Comparison of ENCODE assay signal across 28 cellular contexts in the genomic region with DNA sequence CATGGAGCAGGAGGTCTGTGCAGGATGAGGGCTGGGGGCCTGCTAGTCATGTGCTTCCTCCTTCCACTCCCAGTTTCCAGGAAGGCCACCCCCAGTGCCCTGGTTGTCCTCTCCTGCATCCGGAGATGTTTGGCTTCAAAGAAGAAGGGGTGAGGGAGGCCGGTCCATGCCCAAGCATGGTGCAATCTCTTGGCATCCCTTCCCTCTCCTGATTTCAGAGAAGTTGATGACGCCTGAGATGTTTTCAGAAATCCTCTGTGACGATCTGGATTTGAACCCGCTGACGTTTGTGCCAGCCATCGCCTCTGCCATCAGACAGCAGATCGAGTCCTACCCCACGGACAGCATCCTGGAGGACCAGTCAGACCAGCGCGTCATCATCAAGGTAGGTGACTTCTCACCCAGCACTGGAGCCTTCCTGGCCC. TPM values are rescaled to one million over a fixed set of nuclear protein-coding genes. Genes with fewer than 3 reads are reported as not detected.
DNase-seq lines count a peak whose midpoint lies in the region; ATAC-seq and TF ChIP-seq lines count a peak whose summit lies in the region.
"Had no signal": no experiment of that assay in that cellular context is flagged by ENCODE, and none has a peak within 500 bp of the region (broad histone marks: within the 10 kb centered on the region; RNA-seq: fewer than 3 reads in every experiment).

No MANE protein-coding gene starts in this region.

- no peak overlapping the region for H2AFZ ChIP-seq in smooth muscle cell (ENCODE audit: low read depth)
- H2AFZ ChIP-seq: hepatocyte, neural progenitor cell, parathyroid adenoma had no signal

- H3K4me3 ChIP-seq in DOHH2 (ENCODE audit: low read length): no peak overlapping the region
- no peak overlapping the region for H3K4me3 ChIP-seq in smooth muscle cell
- H3K4me3 ChIP-seq: ascending aorta, cardiac muscle cell, hepatocyte, neural progenitor cell, SK-N-MC, uterus had no signal

- ATAC-seq in left ventricle myocardium superior: peak; percentile 28
- ATAC-seq in left lobe of liver: no peak
- ATAC-seq: left colon, sciatic nerve had no signal

- no peaks in the 10 kb centered on the region for H3K27me3 ChIP-seq in DOHH2 (ENCODE audit: control insufficient read depth, low read length)
- H3K27me3 ChIP-seq in smooth muscle cell (ENCODE audit: low read depth): no peaks in the 10 kb centered on the region
- H3K27me3 ChIP-seq: ascending aorta, cardiac muscle cell, hepatocyte, neural progenitor cell, uterus had no signal

- H4K20me1 ChIP-seq in DOHH2 (ENCODE audit: control insufficient read depth, insufficient read depth, low read depth, low read length) (no peaks in the 10 kb centered on the region), smooth muscle cell (ENCODE audit: low read depth) (peaks cover 12% of the 10 kb centered on the region)

- peaks cover 90% of the 10 kb centered on the region for H3K36me3 ChIP-seq in DOHH2 (ENCODE audit: control insufficient read depth, low read length)
- H3K36me3 ChIP-seq in smooth muscle cell (ENCODE audit: low read depth): peaks cover 2% of the 10 kb centered on the region
- H3K36me3 ChIP-seq: uterus had no signal

- H3K9ac ChIP-seq in smooth muscle cell (ENCODE audit: low read depth): no peak overlapping the region
- H3K9ac ChIP-seq: neural progenitor cell, parathyroid adenoma had no signal

- no peak overlapping the region for H3K27ac ChIP-seq in DOHH2 (ENCODE audit: low read depth, low read length)
- H3K27ac ChIP-seq in cingulate gyrus (ENCODE audit: low read depth, low read length): peak overlapping the region; percentile 80
- peak overlapping the region; percentile 71 for H3K27ac ChIP-seq in smooth muscle cell (ENCODE audit: low read depth)
- H3K27ac ChIP-seq: ascending aorta, cardiac muscle cell, hepatocyte, neural progenitor cell, parathyroid adenoma, uterus had no signal

- H3K4me2 ChIP-seq in DOHH2 (ENCODE audit: low read length): peak overlapping the region; percentile 41; the same call in 1 of the 2 replicates
- peak overlapping the region; percentile 66 for H3K4me2 ChIP-seq in smooth muscle cell
- H3K4me2 ChIP-seq: hepatocyte, neural progenitor cell had no signal

- intact Hi-C loops in left ventricle myocardium superior (cut with micrococcal nuclease): no loop called here

- WGBS in smooth muscle cell (ENCODE audit: low lambda C conversion rate): 87% methylated on average over 11 of the region's 11 CpGs

- H3K79me2 ChIP-seq in DOHH2 (ENCODE audit: control insufficient read depth, low read length): peaks cover 83% of the 10 kb centered on the region
- H3K79me2 ChIP-seq in smooth muscle cell (ENCODE audit: low read depth): no peaks in the 10 kb centered on the region
- H3K79me2 ChIP-seq: hepatocyte, parathyroid adenoma had no signal

- H3K9me2 ChIP-seq in DOHH2 (replicated peaks; ENCODE audit: control insufficient read depth, low read length): no peaks in the 10 kb centered on the region

- DNase-seq in left ventricle myocardium superior (peak; percentile 24), smooth muscle cell (lab: John Stamatoyannopoulos, UW; ENCODE audit: unreplicated experiment) (no peak), left lobe of liver (ENCODE audit: low spot score) (no peak), COLO829 (ENCODE audit: low spot score) (no peak), NCI-H2107 (lab: John Stamatoyannopoulos, UW) (no peak)
- DNase-seq: activated effector memory CD4-positive, alpha-beta T cell treated with anti-CD3 and anti-CD28 coated beads, Interleukin-2, amount 50 U/mL, for 16 hours; activated T-cell treated with anti-CD3 and anti-CD28 coated beads, Interleukin-2, amount 50 U/mL, for 24 hours; COR-L47; erythroblast; left colon; mesenchymal stem cell; NCI-H1048; NCI-H2171 treated with DMSO at 0.1 percent for 48 hours; NCI-H510A; RPMI8226; stimulated activated CD4-positive, alpha-beta T cell treated with anti-CD3 and anti-CD28 coated beads, Interleukin-15, amount 100 ng/mL, for 24 hours; stimulated activated naive CD4-positive, alpha-beta T cell; uterus had no signal

- no peaks in the 10 kb centered on the region for H3K9me3 ChIP-seq in DOHH2 (ENCODE audit: control insufficient read depth, insufficient read depth, low read length)
- no peaks in the 10 kb centered on the region for H3K9me3 ChIP-seq in smooth muscle cell (replicated peaks; ENCODE audit: low read depth)
- H3K9me3 ChIP-seq: ascending aorta, uterus had no signal

- no peak for TF ChIP-seq CTCF in DOHH2 (IDR thresholded peaks at IDR 0.05; ENCODE audit: low read depth, low read length, poor library complexity, severe bottlenecking)
- TF ChIP-seq CTCF in smooth muscle cell (IDR thresholded peaks at IDR 0.05; ENCODE audit: borderline replicate concordance, insufficient read depth, poor library complexity, severe bottlenecking): no peak

- H3K4me1 ChIP-seq in DOHH2 (ENCODE audit: control insufficient read depth, low read length) (peaks cover 67% of the 10 kb centered on the region), smooth muscle cell (ENCODE audit: low read depth) (peaks cover 6% of the 10 kb centered on the region)
- H3K4me1 ChIP-seq: ascending aorta, neural progenitor cell, parathyroid adenoma, uterus had no signal

- H3F3A ChIP-seq in DOHH2 (ENCODE audit: control insufficient read depth, insufficient read depth) (peaks cover 13% of the 10 kb centered on the region; the same call in 1 of the 2 replicates), smooth muscle cell (ENCODE audit: low read depth) (peaks cover 15% of the 10 kb centered on the region)

RNA-seq across cellular contexts. Expression of a gene that starts 22.2 kb away (rescaled TPM):
- 2.1 TPM for total RNA-seq in left ventricle myocardium superior
- 0.40 and 0.63 TPM in 2 replicates for total RNA-seq in smooth muscle cell
- polyA plus RNA-seq in smooth muscle cell: 2.0 and 4.2 TPM in 2 replicates
- total RNA-seq in left lobe of liver: 4.7 TPM
- total RNA-seq: HT1080 had no signal

RNA-seq across cellular contexts. Expression of a gene that starts 29.8 kb away (rescaled TPM):
- total RNA-seq in left ventricle myocardium superior: 48.5 TPM
- total RNA-seq in smooth muscle cell: 65.8 and 93.4 TPM in 2 replicates
- 93.8 and 124 TPM in 2 replicates for polyA plus RNA-seq in smooth muscle cell
- total RNA-seq in left lobe of liver: 25.7 TPM

RNA-seq across cellular contexts. Expression of a gene that starts 41.1 kb away (rescaled TPM):
- total RNA-seq in left ventricle myocardium superior (25.3 TPM), smooth muscle cell (1.5 and 9.5 TPM in 2 replicates), left lobe of liver (6.8 TPM)
- 3.5 and 6.3 TPM in 2 replicates for polyA plus RNA-seq in smooth muscle cell
- total RNA-seq: ascending aorta had no signal

RNA-seq across cellular contexts. Expression of a gene that starts 43.9 kb away (rescaled TPM):
- total RNA-seq in left ventricle myocardium superior: 32.3 TPM
- 10.9 and 17.4 TPM in 2 replicates for total RNA-seq in smooth muscle cell
- polyA plus RNA-seq in smooth muscle cell: 25.1 and 30.6 TPM in 2 replicates
- total RNA-seq in left lobe of liver: 0.38 TPM
- total RNA-seq: HT1080 had no signal

RNA-seq across cellular contexts. Expression of a gene that starts 48.8 kb away (rescaled TPM):
- total RNA-seq in left ventricle myocardium superior (1,571 TPM), smooth muscle cell (4.9 and 6.0 TPM in 2 replicates), left lobe of liver (320 TPM)
- polyA plus RNA-seq in smooth muscle cell: 53.1 and 57.6 TPM in 2 replicates
- total RNA-seq: HT1080 had no signal
